In the genomic region with DNA sequence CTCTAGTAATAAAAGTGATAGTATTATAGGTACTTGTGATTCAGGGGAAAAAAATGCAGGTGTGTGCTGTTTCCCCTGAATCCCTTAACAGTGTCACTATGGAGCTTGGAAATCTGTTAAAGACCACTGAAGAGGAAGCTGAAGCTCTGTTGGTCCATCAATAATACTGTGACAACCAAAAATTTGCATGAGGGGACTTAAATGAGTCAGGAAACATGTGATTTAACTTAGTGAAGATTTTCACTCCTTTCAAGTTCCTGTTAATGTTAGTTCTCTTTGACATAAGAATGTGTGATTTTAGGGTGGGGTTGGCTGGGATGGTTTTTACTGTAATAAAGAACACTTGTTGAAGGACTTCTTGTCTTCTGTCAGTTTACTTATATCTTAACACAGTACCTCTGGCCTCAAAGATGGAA, we compare ENCODE assay signal across 11 cellular contexts. TPM values are rescaled to one million over a fixed set of nuclear protein-coding genes. Genes with fewer than 3 reads are reported as not detected.
DNase-seq lines count a peak whose midpoint lies in the region; ATAC-seq, FAIRE-seq and TF ChIP-seq lines count a peak whose summit lies in the region.
"Had no signal": no experiment of that assay in that cellular context is flagged by ENCODE, and none has a peak within 500 bp of the region (broad histone marks: within the 10 kb centered on the region; RNA-seq: fewer than 3 reads in every experiment).

No MANE protein-coding gene starts in this region.

- H3K4me1 ChIP-seq in Caco-2 = no peaks in the 10 kb centered on the region

- H3K27me3 ChIP-seq in bronchial epithelial cell (ENCODE audit: control insufficient read depth, insufficient read depth, low read length) = no peaks in the 10 kb centered on the region
- no peaks in the 10 kb centered on the region for H3K27me3 ChIP-seq in Caco-2 (replicated peaks; ENCODE audit: control insufficient read depth, insufficient read depth, low read length)

- no peaks in the 10 kb centered on the region for H3K4me1 Mint-ChIP-seq in Caco-2 (ENCODE audit: low read depth, unreplicated experiment)

- no peaks in the 10 kb centered on the region for H3K36me3 ChIP-seq in bronchial epithelial cell (ENCODE audit: control insufficient read depth, insufficient read depth, low read length)
- no peaks in the 10 kb centered on the region for H3K36me3 ChIP-seq in Caco-2 (ENCODE audit: control insufficient read depth, insufficient read depth, low read length)

- TF ChIP-seq POLR2A in GM12892 (IDR thresholded peaks at IDR 0.05; ENCODE audit: low read depth, low read length) = peak; percentile 44

- H3K9me3 ChIP-seq in Caco-2 = no peaks in the 10 kb centered on the region

- peak; percentile 51 for ATAC-seq in GM19463 (IDR thresholded peaks at IDR 0.05; ENCODE audit: unreplicated experiment)
- peak; percentile 54 for ATAC-seq in HG03378 (IDR thresholded peaks at IDR 0.05; ENCODE audit: unreplicated experiment)

- BruUV-seq in Caco-2 (replicated peaks; lab: Mats Ljungman, UMichigan) = no TSS peak

- POLR2A ChIA-PET in Caco-2 (lab: Charles Lee) = no interaction called here

- DNase-seq in GM12892 (ENCODE audit: insufficient read length) (no peak), bronchial epithelial cell (ENCODE audit: low read depth) (peak; percentile 11), NCI-H1417 (lab: John Stamatoyannopoulos, UW) (no peak), Caco-2 (no peak), nucleus accumbens (lab: John Stamatoyannopoulos, UW) (no peak), putamen (ENCODE audit: low spot score) (no peak)
- DNase-seq: SW 1271 had no signal

- FAIRE-seq in GM12892 (lab: Jason Lieb, UNC) (peak; percentile 87), bronchial epithelial cell (lab: Jason Lieb, UNC) (no peak)
- FAIRE-seq: colon, islet of Langerhans had no signal

- no peaks in the 10 kb centered on the region for H3K36me3 Mint-ChIP-seq in Caco-2 (ENCODE audit: insufficient read depth, unreplicated experiment)

- intact Hi-C loops in Caco-2 (cut with micrococcal nuclease; ENCODE audit: unreplicated experiment) = no loop called here

- TF ChIP-seq CTCF in bronchial epithelial cell (IDR thresholded peaks at IDR 0.05; ENCODE audit: insufficient read depth, low read length, severe bottlenecking) (no peak), Caco-2 (IDR thresholded peaks at IDR 0.05; ENCODE audit: insufficient read depth in 1 of 2, low read depth in 1 of 2, low read length in 1 of 2, severe bottlenecking in 1 of 2, unreplicated experiment in 1 of 2) (no peak)

- H3K4me3 ChIP-seq in bronchial epithelial cell (ENCODE audit: low read depth, low read length) (no peak overlapping the region), Caco-2 (ENCODE audit: low read depth, low read length) (no peak overlapping the region)

- H3K9me3 Mint-ChIP-seq in Caco-2 (ENCODE audit: unreplicated experiment) = no peaks in the 10 kb centered on the region

- peaks cover 4% of the 10 kb centered on the region for H3K27me3 Mint-ChIP-seq in Caco-2 (ENCODE audit: insufficient read depth, unreplicated experiment)

- CTCF ChIA-PET in Caco-2 (lab: Charles Lee) = no interaction called here

- no peak overlapping the region for H3K4me3 Mint-ChIP-seq in Caco-2 (ENCODE audit: unreplicated experiment)

- H3K27ac Mint-ChIP-seq in Caco-2 (ENCODE audit: unreplicated experiment) = no peak overlapping the region

RNA-seq across cellular contexts. Expression of a gene that starts 32.0 kb away (rescaled TPM):
- 0.47 TPM for polyA plus RNA-seq in GM12892 (2012; ENCODE audit: missing spikeins)
- total RNA-seq in bronchial epithelial cell (1.6 and 2.3 TPM in 2 replicates), Caco-2 (2022) (3.2 and 3.4 TPM in 2 replicates)
